Comparison of ENCODE assay signal across 8 cellular contexts in genomic region chr3:112531358-112531781, GRCh38. TPM values are rescaled to one million over a fixed set of nuclear protein-coding genes. Genes with fewer than 3 reads are reported as not detected.
DNase-seq lines count a peak whose midpoint lies in the region; ATAC-seq and TF ChIP-seq lines count a peak whose summit lies in the region.

No MANE protein-coding gene starts in this region.

- H3K9me3 ChIP-seq in right atrium auricular region, result no peaks in the 10 kb centered on the region
- H3K9me3 ChIP-seq in right cardiac atrium (ENCODE audit: control insufficient read depth, low read length), result no peaks in the 10 kb centered on the region
- H3K9me3 ChIP-seq in PC-9 (ENCODE audit: insufficient read depth, low read depth), result no peaks in the 10 kb centered on the region
- no peaks in the 10 kb centered on the region for H3K9me3 ChIP-seq in prostate gland

- no peak overlapping the region for H2AFZ ChIP-seq in PC-9

- CTCF ChIA-PET in PC-9 (lab: Charles Lee), result interaction anchor here (0.6 to 1.3 kb wide), 6 partner anchors 26 to 420 kb away, joined by 3 to 10 read pairs (median 4); partner anchors contain the start of gene SLC9C1

- H3K79me2 ChIP-seq in PC-9 (ENCODE audit: low read depth), result no peaks in the 10 kb centered on the region

- no peak for TF ChIP-seq POLR2A in prostate gland (IDR thresholded peaks at IDR 0.05)

- H3F3A ChIP-seq in PC-9 (ENCODE audit: insufficient read depth, low read depth), result peaks cover 15% of the 10 kb centered on the region; the same call in 1 of the 2 replicates

- H3K4me3 ChIP-seq in right atrium auricular region (no peak overlapping the region), right cardiac atrium (ENCODE audit: low read length) (no peak overlapping the region), PC-9 (no peak overlapping the region), epithelial cell of proximal tubule (ENCODE audit: low read depth, low read length) (no peak overlapping the region), prostate gland (no peak overlapping the region)

- no peaks in the 10 kb centered on the region for H3K9me2 ChIP-seq in PC-9 (ENCODE audit: insufficient read depth)

- no peaks in the 10 kb centered on the region for H3K27me3 ChIP-seq in right atrium auricular region
- no peaks in the 10 kb centered on the region for H3K27me3 ChIP-seq in right cardiac atrium (ENCODE audit: control insufficient read depth, insufficient read depth)
- H3K27me3 ChIP-seq in PC-9 (ENCODE audit: insufficient read depth, low read depth), result no peaks in the 10 kb centered on the region
- no peaks in the 10 kb centered on the region for H3K27me3 ChIP-seq in prostate gland (replicated peaks; ENCODE audit: insufficient read depth)

- intact Hi-C loops in right cardiac atrium (cut with DNase I) (no loop called here), PC-9 (cut with micrococcal nuclease; ENCODE audit: unreplicated experiment) (loop anchor here (1.0 to 5.0 kb wide), 3 partner anchors 238 to 419 kb away; no protein-coding TSS in a partner anchor), prostate gland (cut with DNase I) (loop anchor here (10.0 kb wide), 1 partner anchor 417 kb away; no protein-coding TSS in a partner anchor)

- H3K36me3 ChIP-seq in right atrium auricular region, result peaks cover 56% of the 10 kb centered on the region
- 0 out of 2 replicates have a peak, but pooled peaks cover 7% of the 10 kb centered on the region for H3K36me3 ChIP-seq in PC-9 (ENCODE audit: low read depth)
- H3K36me3 ChIP-seq in prostate gland, result no peaks in the 10 kb centered on the region

- TF ChIP-seq CTCF in right atrium auricular region (IDR thresholded peaks at IDR 0.05) (peak; percentile 37 to 66), PC-9 (conservative IDR thresholded peaks at IDR 0.05) (peak; percentile 81), epithelial cell of proximal tubule (conservative IDR thresholded peaks at IDR 0.05; ENCODE audit: low read depth, low read length) (peak; percentile 42), prostate gland (IDR thresholded peaks at IDR 0.05) (peak; percentile 40 to 59 (median 57))

- no peak overlapping the region for H3K27ac ChIP-seq in right atrium auricular region
- no peak overlapping the region for H3K27ac ChIP-seq in right cardiac atrium (ENCODE audit: low read length)
- H3K27ac ChIP-seq in PC-9, result no peak overlapping the region
- H3K27ac ChIP-seq in prostate gland, result no peak overlapping the region

- WGBS in right cardiac atrium, result 7% methylated on average over 1 of the region's 1 CpG
- 7% methylated on average over 1 of the region's 1 CpG for WGBS in prostate gland

- peaks cover 6% of the 10 kb centered on the region; the same call in 1 of the 2 replicates for H4K20me1 ChIP-seq in PC-9 (ENCODE audit: insufficient read depth)

- BruUV-seq in PC-9 (replicated peaks; lab: Mats Ljungman, UMichigan), result no TSS peak

- DNase-seq in right atrium auricular region (ENCODE audit: low spot score) (no peak), right cardiac atrium (no peak), PC-9 (no peak), epithelial cell of proximal tubule (ENCODE audit: low read depth) (peak; percentile 10), prostate gland (ENCODE audit: low spot score) (no peak)
- DNase-seq in activated T-cell treated with anti-CD3 and anti-CD28 coated beads, Interleukin-2, amount 50 U/mL, for 48 hours, result no peak

- no peaks in the 10 kb centered on the region for H3K4me1 ChIP-seq in right atrium auricular region
- H3K4me1 ChIP-seq in right cardiac atrium (ENCODE audit: control insufficient read depth, insufficient read depth, low read length), result no peaks in the 10 kb centered on the region
- H3K4me1 ChIP-seq in PC-9 (replicated peaks; ENCODE audit: insufficient read depth), result no peaks in the 10 kb centered on the region
- H3K4me1 ChIP-seq in prostate gland (replicated peaks), result no peaks in the 10 kb centered on the region

- ATAC-seq in right cardiac atrium (no peak), GM19351 (IDR thresholded peaks at IDR 0.05; ENCODE audit: unreplicated experiment) (no peak), GM21367 (IDR thresholded peaks at IDR 0.05; ENCODE audit: unreplicated experiment) (no peak)

- no peak overlapping the region for H3K4me2 ChIP-seq in PC-9

- POLR2A ChIA-PET in PC-9 (lab: Charles Lee; ENCODE audit: unreplicated experiment), result interaction anchor here (0.6 kb wide), 1 partner anchor 615 kb away, joined by 3 read pairs; no protein-coding TSS in a partner anchor

RNA-seq across cellular contexts. Expression of gene ATG3, which starts 30.4 kb away (rescaled TPM):
- total RNA-seq in right atrium auricular region (10 to 100 TPM; 28.7 to 57.5 TPM), right cardiac atrium (10 to 100 TPM; 40.0 to 45.0 (median 42.6) TPM), PC-9 (2021) (66.8 and 68.9 TPM in 2 replicates), epithelial cell of proximal tubule (53.2 and 58.5 TPM in 2 replicates), prostate gland (10 to 100 TPM; 45.7 to 73.5 TPM)
- polyA plus RNA-seq in right cardiac atrium, result 36.5 TPM

RNA-seq across cellular contexts. Expression of gene SLC35A5, which starts 30.5 kb away (rescaled TPM):
- total RNA-seq in right atrium auricular region (10 to 100 TPM; 16.4 to 16.5 TPM), right cardiac atrium (10 to 100 TPM; 16.5 to 21.8 (median 18.2) TPM), PC-9 (2021) (24.2 and 35.7 TPM in 2 replicates), epithelial cell of proximal tubule (14.1 and 20.9 TPM in 2 replicates), prostate gland (10 to 100 TPM; 40.4 to 62.3 TPM)
- polyA plus RNA-seq in right cardiac atrium, result 10.8 TPM

RNA-seq across cellular contexts. Expression of gene BTLA, which starts 32.1 kb away (rescaled TPM):
- not detected for total RNA-seq in right atrium auricular region
- under 1 TPM in 1 of 4 donors, not detected in 3; 0.14 TPM for total RNA-seq in right cardiac atrium
- 0.09 TPM for polyA plus RNA-seq in right cardiac atrium
- total RNA-seq in PC-9 (2021), result not detected in 2 replicates
- not detected in 2 replicates for total RNA-seq in epithelial cell of proximal tubule
- 1 to 10 TPM in 1 of 2 donors, not detected in 1; 2.6 TPM for total RNA-seq in prostate gland

Comparison
In these comparisons a context has a peak if more than half of its experiments do, and no peak if none do; other contexts are left out.
1. intact Hi-C loops: an anchor here in PC-9 (1.0 to 5.0 kb wide) and prostate gland (10.0 kb wide); none called in right cardiac atrium.